In genomic region chr9:129549684-129550083, GRCh38 we compare ENCODE assay signal across 8 cellular contexts.
DNase-seq lines count a peak whose midpoint lies in the region; ATAC-seq, FAIRE-seq and TF ChIP-seq lines count a peak whose summit lies in the region.

No MANE protein-coding gene starts in this region.

- no peaks in the 10 kb centered on the region for H3K9me3 Mint-ChIP-seq in activated T-helper 1 cell treated with anti-CD3 and anti-CD28 coated beads, Interleukin-12 subunit alpha, Interleukin-12 subunit beta, Interleukin-2, Interleukin-4 antibody, amounts not matched to agents 30 ng/mL and 10 ng/mL and 1 ng/mL, durations not matched to agents 14 hours and 24 hours and 36 hours

- H3K27me3 ChIP-seq in BLaER1 treated with 17β-estradiol and CSF1 and Interleukin-3, amounts not matched to agents 10 nM and 100 nM, result peaks cover 47 to 69% (median 62%) of the 10 kb centered on the region in 11 experiments

- peak overlapping the region in 7 of 10 experiments; percentile 14 to 60 (median 43); a peak in 11 of 20 replicates for H3K4me3 ChIP-seq in BLaER1 treated with 17β-estradiol and CSF1 and Interleukin-3, amounts not matched to agents 10 nM and 100 nM

- no peaks in the 10 kb centered on the region for H3K9me3 ChIP-seq in BLaER1 treated with 17β-estradiol and CSF1 and Interleukin-3, amounts not matched to agents 10 nM and 100 nM (replicated peaks in 1 of 11)

- H3K4me1 ChIP-seq in BLaER1 treated with 17β-estradiol and CSF1 and Interleukin-3, amounts not matched to agents 10 nM and 100 nM, result peaks cover 22 to 54% (median 34%) of the 10 kb centered on the region in 10 experiments

- no peaks in the 10 kb centered on the region for H3K36me3 ChIP-seq in BLaER1 treated with 17β-estradiol and CSF1 and Interleukin-3, amounts not matched to agents 10 nM and 100 nM

- H3K36me3 Mint-ChIP-seq in activated T-helper 1 cell treated with anti-CD3 and anti-CD28 coated beads, Interleukin-12 subunit alpha, Interleukin-12 subunit beta, Interleukin-2, Interleukin-4 antibody, amounts not matched to agents 30 ng/mL and 10 ng/mL and 1 ng/mL, durations not matched to agents 14 hours and 24 hours and 36 hours (ENCODE audit: low read depth), result peaks cover 3% of the 10 kb centered on the region

- H3K4me3 Mint-ChIP-seq in activated T-helper 1 cell treated with anti-CD3 and anti-CD28 coated beads, Interleukin-12 subunit alpha, Interleukin-12 subunit beta, Interleukin-2, Interleukin-4 antibody, amounts not matched to agents 30 ng/mL and 10 ng/mL and 1 ng/mL, durations not matched to agents 14 hours and 24 hours and 36 hours, result peak overlapping the region; percentile 79

- DNase-seq in activated T-helper 1 cell treated with anti-CD3 and anti-CD28 coated beads, Interleukin-12 subunit alpha, Interleukin-12 subunit beta, Interleukin-2, Interleukin-4 antibody, amounts not matched to agents 30 ng/mL and 10 ng/mL and 1 ng/mL, durations not matched to agents 14 hours and 24 hours and 36 hours (ENCODE audit: low spot score), result no peak
- DNase-seq in Right ventricle myocardium superior (peak; percentile 60), omental fat pad (ENCODE audit: low spot score) (no peak), H54 (ENCODE audit: insufficient read length, low spot score) (no peak), NCI-H2107 (lab: John Stamatoyannopoulos, UW) (no peak)

- H4K20me1 ChIP-seq in BLaER1 treated with 17β-estradiol and CSF1 and Interleukin-3, amounts not matched to agents 10 nM and 100 nM, result no peaks in the 10 kb centered on the region; a peak in 1 of 22 replicates

- no peak overlapping the region for H3K27ac Mint-ChIP-seq in activated T-helper 1 cell treated with anti-CD3 and anti-CD28 coated beads, Interleukin-12 subunit alpha, Interleukin-12 subunit beta, Interleukin-2, Interleukin-4 antibody, amounts not matched to agents 30 ng/mL and 10 ng/mL and 1 ng/mL, durations not matched to agents 14 hours and 24 hours and 36 hours

- intact Hi-C loops in activated T-helper 1 cell treated with anti-CD3 and anti-CD28 coated beads, Interleukin-12 subunit alpha, Interleukin-12 subunit beta, Interleukin-2, Interleukin-4 antibody, amounts not matched to agents 30 ng/mL and 10 ng/mL and 1 ng/mL, durations not matched to agents 14 hours and 24 hours and 36 hours (cut with micrococcal nuclease), result no loop called here
- intact Hi-C loops in Right ventricle myocardium superior (cut with DNase I), result no loop called here

- peaks cover 53% of the 10 kb centered on the region for H3K27me3 Mint-ChIP-seq in activated T-helper 1 cell treated with anti-CD3 and anti-CD28 coated beads, Interleukin-12 subunit alpha, Interleukin-12 subunit beta, Interleukin-2, Interleukin-4 antibody, amounts not matched to agents 30 ng/mL and 10 ng/mL and 1 ng/mL, durations not matched to agents 14 hours and 24 hours and 36 hours (ENCODE audit: insufficient read depth)

- H3K4me2 ChIP-seq in BLaER1 treated with 17β-estradiol and CSF1 and Interleukin-3, amounts not matched to agents 10 nM and 100 nM, result peak overlapping the region; percentile 57 to 87 (median 68)

- peaks cover 11% of the 10 kb centered on the region for H3K4me1 Mint-ChIP-seq in activated T-helper 1 cell treated with anti-CD3 and anti-CD28 coated beads, Interleukin-12 subunit alpha, Interleukin-12 subunit beta, Interleukin-2, Interleukin-4 antibody, amounts not matched to agents 30 ng/mL and 10 ng/mL and 1 ng/mL, durations not matched to agents 14 hours and 24 hours and 36 hours (ENCODE audit: low read depth)

- TF ChIP-seq POLR2A in H54 (IDR thresholded peaks at IDR 0.05; ENCODE audit: low read depth, low read length), result no peak

- peak; percentile 43 for ATAC-seq in Right ventricle myocardium superior (ENCODE audit: poor library complexity)
- peak; percentile 73 for ATAC-seq in omental fat pad (ENCODE audit: low FRiP score)
- ATAC-seq in HG03135 (IDR thresholded peaks at IDR 0.05; ENCODE audit: unreplicated experiment), result no peak
- ATAC-seq in GM19351 (IDR thresholded peaks at IDR 0.05; ENCODE audit: unreplicated experiment), result no peak

- no peak for TF ChIP-seq CTCF in omental fat pad (IDR thresholded peaks at IDR 0.05)

- peak overlapping the region in 4 of 11 experiments; percentile 21 to 44 (median 24); a peak in 3 of 22 replicates for H3K9ac ChIP-seq in BLaER1 treated with 17β-estradiol and CSF1 and Interleukin-3, amounts not matched to agents 10 nM and 100 nM

- H3K27ac ChIP-seq in BLaER1 treated with 17β-estradiol and CSF1 and Interleukin-3, amounts not matched to agents 10 nM and 100 nM, result no peak overlapping the region

- FAIRE-seq in H54 (lab: Jason Lieb, UNC), result no peak

Comparison
In these comparisons a context has a peak if more than half of its experiments do, and no peak if none do; other contexts are left out.
1. ATAC-seq: peak in Right ventricle myocardium superior (single experiment) and omental fat pad (single experiment); none in HG03135 (single experiment) and GM19351 (single experiment).